Comparison of ENCODE assay signal across 15 cellular contexts in the genomic region with DNA sequence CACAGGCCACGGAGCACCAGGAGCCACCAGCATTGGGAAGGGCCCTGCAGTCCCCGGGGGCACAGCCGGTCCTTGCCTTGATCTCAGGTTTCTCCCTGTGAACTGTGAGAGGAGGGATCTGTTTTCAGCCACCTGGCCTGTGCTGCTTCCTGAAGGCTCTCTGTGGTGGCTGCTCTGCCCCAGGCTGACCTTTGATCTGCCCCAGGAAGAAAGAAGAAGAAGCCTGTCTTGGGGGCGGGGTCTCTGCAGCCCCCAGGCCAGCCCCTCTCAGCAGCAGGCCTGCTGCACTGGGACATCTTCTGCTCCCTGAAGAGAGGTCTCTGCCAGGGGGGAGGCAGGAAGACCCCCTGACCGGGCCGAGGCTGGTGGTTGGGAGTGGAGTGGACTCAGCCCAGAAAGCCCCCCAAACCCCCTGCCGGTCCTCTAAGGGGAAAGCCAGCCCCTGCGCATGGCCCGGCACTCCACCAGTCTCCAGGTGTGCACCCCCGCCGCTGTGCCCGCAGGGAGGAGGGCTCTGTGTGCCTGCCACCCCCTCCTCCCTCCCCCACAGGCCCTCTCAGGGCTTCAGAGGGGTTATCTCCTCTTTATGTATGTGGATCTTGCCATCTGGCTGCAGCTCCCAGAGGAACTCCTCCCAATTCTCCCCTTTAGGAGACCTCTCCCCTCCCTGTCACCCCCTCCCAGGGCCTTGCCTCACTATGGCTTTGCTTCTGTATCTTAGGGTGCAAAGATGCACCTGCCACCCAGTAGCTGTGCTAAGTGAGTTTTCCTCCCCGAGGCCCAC.
DNase-seq lines count a peak whose midpoint lies in the region; ATAC-seq and TF ChIP-seq lines count a peak whose summit lies in the region.
"Had no signal": no experiment of that assay in that cellular context is flagged by ENCODE, and none has a peak within 500 bp of the region (broad histone marks: within the 10 kb centered on the region; RNA-seq: fewer than 3 reads in every experiment).

No MANE protein-coding gene starts in this region.

- POLR2A ChIA-PET in PC-9 (lab: Charles Lee; ENCODE audit: unreplicated experiment) = no interaction called here
- POLR2A ChIA-PET in naive thymus-derived CD8-positive, alpha-beta T cell (lab: Charles Lee) = no interaction called here

- no peaks in the 10 kb centered on the region for H3F3A ChIP-seq in PC-9 (ENCODE audit: insufficient read depth, low read depth)

- H2AK5ac ChIP-seq in neuronal stem cell (ENCODE audit: low read depth, low read length) = peak overlapping the region; percentile 94

- BruUV-seq in PC-9 (replicated peaks; lab: Mats Ljungman, UMichigan) = no TSS peak

- no peaks in the 10 kb centered on the region for H3K79me2 ChIP-seq in PC-9 (ENCODE audit: low read depth)

- H3K27ac ChIP-seq in duodenal mucosa (ENCODE audit: low read depth, low read length) (no peak overlapping the region), neuronal stem cell (replicated peaks; ENCODE audit: low read length) (peak overlapping the region; percentile 41), PC-9 (no peak overlapping the region)
- H3K27ac ChIP-seq: testis had no signal

- peak overlapping the region; percentile 56 for H3K23ac ChIP-seq in neuronal stem cell (ENCODE audit: low read depth, low read length, poor library complexity)

- no peaks in the 10 kb centered on the region for H3K4me1 Mint-ChIP-seq in naive thymus-derived CD8-positive, alpha-beta T cell

- H3K9me3 ChIP-seq in duodenal mucosa (ENCODE audit: control insufficient read depth in 1 of 2, low read length in 2 of 2) (no peaks in the 10 kb centered on the region), neuronal stem cell (replicated peaks in 1 of 2; ENCODE audit: control insufficient read depth in 2 of 2, insufficient read depth in 1 of 2, low read depth in 1 of 2, low read length in 2 of 2) (peaks cover 0 to 2% of the 10 kb centered on the region in 2 donors), PC-9 (ENCODE audit: insufficient read depth, low read depth) (no peaks in the 10 kb centered on the region)
- H3K9me3 ChIP-seq: testis had no signal

- intact Hi-C loops in PC-9 (cut with micrococcal nuclease; ENCODE audit: unreplicated experiment) = no loop called here

- peak overlapping the region; percentile 94 for H3K14ac ChIP-seq in neuronal stem cell (ENCODE audit: low read length)

- peak overlapping the region in 1 of 2 donors; percentile 43 for H3K9ac ChIP-seq in duodenal mucosa (ENCODE audit: low read depth in 1 of 2, low read length in 2 of 2)
- H3K9ac ChIP-seq in neuronal stem cell (ENCODE audit: low read depth, low read length, poor library complexity) = peak overlapping the region; percentile 73

- H3K4ac ChIP-seq in neuronal stem cell (ENCODE audit: low read length) = no peak overlapping the region

- H4K91ac ChIP-seq in neuronal stem cell (ENCODE audit: low read depth, low read length, poor library complexity) = peak overlapping the region; percentile 28

- DNase-seq in DMS153 (lab: John Stamatoyannopoulos, UW) (peak; percentile 62), NCI-H146 treated with DMSO at 0.1 percent for 48 hours (lab: John Stamatoyannopoulos, UW; ENCODE audit: unreplicated experiment) (peak; percentile 1), neuronal stem cell (ENCODE audit: low spot score) (peak; percentile 54), PC-9 (no peak), NCI-H1048 (lab: John Stamatoyannopoulos, UW) (no peak)
- DNase-seq in naive thymus-derived CD8-positive, alpha-beta T cell = no peak
- no peak for DNase-seq in central memory CD4-positive, alpha-beta T cell
- DNase-seq: activated gamma-delta T cell treated with Interleukin-2 at 50 U/mL for 16 hours, dermis blood vessel endothelial cell, erythroblast, Kasumi-1, NCI-H1092 treated with DMSO at 0.1 percent for 48 hours, testis had no signal

- no CpG with 5 or more reads among the region's 13 CpGs for WGBS in neuronal stem cell (ENCODE audit: extremely low coverage in 2 of 2, insufficient read length in 2 of 2, insufficient replicate concordance in 1 of 2), 2 donors

- CTCF ChIA-PET in PC-9 (lab: Charles Lee) = no interaction called here

- H3K18ac ChIP-seq in neuronal stem cell (ENCODE audit: low read length) = peak overlapping the region; percentile 94

- H3K9me3 Mint-ChIP-seq in naive thymus-derived CD8-positive, alpha-beta T cell = no peaks in the 10 kb centered on the region
- H3K9me3 Mint-ChIP-seq: mesothelial cell of epicardium had no signal

- H4K8ac ChIP-seq in neuronal stem cell (ENCODE audit: low read depth, low read length) = peak overlapping the region; percentile 88

- no peaks in the 10 kb centered on the region for H3K36me3 Mint-ChIP-seq in naive thymus-derived CD8-positive, alpha-beta T cell
- H3K36me3 Mint-ChIP-seq: mesothelial cell of epicardium had no signal

- no peaks in the 10 kb centered on the region for H4K20me1 ChIP-seq in PC-9 (ENCODE audit: insufficient read depth)

- H3K4me1 ChIP-seq in duodenal mucosa (ENCODE audit: control insufficient read depth in 1 of 2, insufficient read depth in 2 of 2, low read length in 2 of 2) (peaks cover 13 to 18% of the 10 kb centered on the region in 2 donors), neuronal stem cell (ENCODE audit: control insufficient read depth in 2 of 2, insufficient read depth in 1 of 2, low read depth in 1 of 2, low read length in 2 of 2) (peaks cover 0 to 27% of the 10 kb centered on the region in 2 donors), PC-9 (replicated peaks; ENCODE audit: insufficient read depth) (no peaks in the 10 kb centered on the region)
- H3K4me1 ChIP-seq: testis had no signal

- H2BK120ac ChIP-seq in neuronal stem cell (ENCODE audit: low read depth, low read length) = no peak overlapping the region

- no peaks in the 10 kb centered on the region for H3K9me2 ChIP-seq in PC-9 (ENCODE audit: insufficient read depth)

- no peak overlapping the region for H3K4me3 Mint-ChIP-seq in naive thymus-derived CD8-positive, alpha-beta T cell
- H3K4me3 Mint-ChIP-seq: mesothelial cell of epicardium had no signal

- ATAC-seq in naive thymus-derived CD8-positive, alpha-beta T cell = no peak

- H3K27me3 Mint-ChIP-seq in naive thymus-derived CD8-positive, alpha-beta T cell = peaks cover 3 to 24% (median 9%) of the 10 kb centered on the region in 5 donors

- no peaks in the 10 kb centered on the region for H3K79me1 ChIP-seq in neuronal stem cell (ENCODE audit: low read depth, low read length)

- peak overlapping the region; percentile 78 for H2AFZ ChIP-seq in neuronal stem cell (ENCODE audit: low read length)
- no peak overlapping the region for H2AFZ ChIP-seq in PC-9

- peak overlapping the region; percentile 42 for H2BK5ac ChIP-seq in neuronal stem cell (ENCODE audit: low read length)

- H3K4me2 ChIP-seq in neuronal stem cell (ENCODE audit: insufficient read depth, low read length, poor library complexity, severe bottlenecking) (peak overlapping the region; percentile 47), PC-9 (no peak overlapping the region)

- no peaks in the 10 kb centered on the region for H3K36me3 ChIP-seq in duodenal mucosa (ENCODE audit: control insufficient read depth in 1 of 2, insufficient read depth in 2 of 2, low read length in 2 of 2)
- no peaks in the 10 kb centered on the region for H3K36me3 ChIP-seq in neuronal stem cell (replicated peaks in 1 of 2; ENCODE audit: control insufficient read depth in 2 of 2, insufficient read depth in 2 of 2, low read length in 2 of 2)
- no peaks in the 10 kb centered on the region for H3K36me3 ChIP-seq in PC-9 (ENCODE audit: low read depth)

- peak overlapping the region; percentile 36 to 43 for H3K4me3 ChIP-seq in duodenal mucosa (ENCODE audit: low read depth in 1 of 2, low read length in 2 of 2)
- no peak overlapping the region for H3K4me3 ChIP-seq in neuronal stem cell (ENCODE audit: low read length in 2 of 2)
- no peak overlapping the region for H3K4me3 ChIP-seq in PC-9
- H3K4me3 ChIP-seq: testis had no signal

- no peak overlapping the region for H3K27ac Mint-ChIP-seq in naive thymus-derived CD8-positive, alpha-beta T cell
- H3K27ac Mint-ChIP-seq: mesothelial cell of epicardium had no signal

- H2BK12ac ChIP-seq in neuronal stem cell (ENCODE audit: low read length) = peak overlapping the region; percentile 67

- no peaks in the 10 kb centered on the region for H3K27me3 ChIP-seq in duodenal mucosa (ENCODE audit: control insufficient read depth in 1 of 2, insufficient read depth in 2 of 2, low read length in 2 of 2)
- no peaks in the 10 kb centered on the region for H3K27me3 ChIP-seq in neuronal stem cell (ENCODE audit: control insufficient read depth in 3 of 3, insufficient read depth in 3 of 3, low read depth in 1 of 3, low read length in 3 of 3)
- H3K27me3 ChIP-seq in PC-9 (ENCODE audit: insufficient read depth, low read depth) = peaks cover 96% of the 10 kb centered on the region
- H3K27me3 ChIP-seq: testis had no signal

- peak overlapping the region; percentile 63 for H2BK15ac ChIP-seq in neuronal stem cell (ENCODE audit: low read length)

- TF ChIP-seq CTCF in PC-9 (conservative IDR thresholded peaks at IDR 0.05) = no peak

Comparison
In these comparisons a context has a peak if more than half of its experiments do, and no peak if none do; other contexts are left out.
1. DNase-seq: peak in DMS153 (single experiment), NCI-H146 treated with DMSO at 0.1 percent for 48 hours (single experiment) and neuronal stem cell (single experiment); none in PC-9 (0 of 2), naive thymus-derived CD8-positive, alpha-beta T cell (0 of 10), NCI-H1048 (single experiment) and central memory CD4-positive, alpha-beta T cell (single experiment).
2. H3K4me3 ChIP-seq: peak in duodenal mucosa (2 of 2); none in neuronal stem cell (0 of 2) and PC-9 (single experiment).